8 cellular contexts compared by ENCODE assay signal in genomic region chrX:45767021-45767491, GRCh38.
DNase-seq lines count a peak whose midpoint lies in the region; ATAC-seq, FAIRE-seq and TF ChIP-seq lines count a peak whose summit lies in the region.

No MANE protein-coding gene starts in this region.

- peaks cover 51% of the 10 kb centered on the region for H3K4me1 Mint-ChIP-seq in CD14-positive monocyte

- TF ChIP-seq RAD21 in K562 (CRISPR knock-in tag; conservative IDR thresholded peaks at IDR 0.05 in 1 of 2, IDR thresholded peaks at IDR 0.05 in 1 of 2) = no peak

- TF ChIP-seq CTCF in CD14-positive monocyte (IDR thresholded peaks at IDR 0.05) = no peak
- TF ChIP-seq CTCF in K562 (IDR thresholded peaks at IDR 0.05 in 2 of 3, conservative IDR thresholded peaks at IDR 0.05 in 1 of 3; ENCODE audit: insufficient read depth in 2 of 3, low read depth in 1 of 3, low read length in 3 of 3) = no peak

- H3K27me3 ChIP-seq in HUES6 (ENCODE audit: control insufficient read depth, insufficient read depth, low read length) (no peaks in the 10 kb centered on the region), K562 (ENCODE audit: control insufficient read depth in 2 of 2, insufficient read depth in 2 of 2, low read length in 2 of 2) (no peaks in the 10 kb centered on the region), muscle layer of duodenum (ENCODE audit: low read depth, low read length) (no peaks in the 10 kb centered on the region)

- CTCF ChIA-PET in K562 (lab: Yijun Ruan, JAX; ENCODE audit: low intra/inter-chr PET ratio) = no interaction called here

- no TSS peak for BruUV-seq in K562 (replicated peaks; lab: Mats Ljungman, UMichigan)

- in situ Hi-C loops in K562 (cut with MboI) = no loop called here

- H3K4me2 ChIP-seq in K562 (ENCODE audit: insufficient read depth, low read length) = 0 out of 2 replicates have a peak overlapping the region, but pooled peaks have one; percentile 8

- no peak for FAIRE-seq in K562 (lab: Jason Lieb, UNC)

- peaks cover 0 to 2% (median 0%) of the 10 kb centered on the region in 7 donors for H3K9me3 Mint-ChIP-seq in CD14-positive monocyte

- peaks cover 0 to 36% (median 0%) of the 10 kb centered on the region in 3 donors for H3K27me3 Mint-ChIP-seq in CD14-positive monocyte (ENCODE audit: low read depth in 3 of 3)

- TF ChIP-seq POLR2A in K562 (conservative IDR thresholded peaks at IDR 0.05) = no peak
- TF ChIP-seq POLR2A in GM18505 (IDR thresholded peaks at IDR 0.05; ENCODE audit: borderline replicate concordance, extremely low read depth, insufficient read depth, insufficient read length) = no peak

- H3K27ac Mint-ChIP-seq in CD14-positive monocyte = peak overlapping the region; percentile 88 to 95 (median 92)

- peaks cover 38% of the 10 kb centered on the region for H3K4me1 ChIP-seq in HUES6 (ENCODE audit: control insufficient read depth, insufficient read depth, low read length)
- H3K4me1 ChIP-seq in K562 (replicated peaks in 1 of 2; ENCODE audit: control insufficient read depth in 2 of 2, insufficient read depth in 2 of 2, low read length in 2 of 2) = no peaks in the 10 kb centered on the region; a peak in 2 of 5 replicates
- H3K4me1 ChIP-seq in muscle layer of duodenum (ENCODE audit: control insufficient read depth in 1 of 2, insufficient read depth in 2 of 2, low read length in 2 of 2) = peaks cover 0 to 6% of the 10 kb centered on the region in 2 donors

- ATAC-seq in K562 = peak; percentile 25; the same call in 2 of the 3 replicates
- no peak for ATAC-seq in GM21381 (IDR thresholded peaks at IDR 0.05; ENCODE audit: unreplicated experiment)
- no peak for ATAC-seq in HG03196 (IDR thresholded peaks at IDR 0.05; ENCODE audit: unreplicated experiment)
- no peak for ATAC-seq in GM18505 (IDR thresholded peaks at IDR 0.05; ENCODE audit: unreplicated experiment)

- no peak for DNase-seq in CD14-positive monocyte (ENCODE audit: low spot score)
- DNase-seq in K562 (ENCODE audit: extremely low read depth in 1 of 4, low spot score in 3 of 4) = no peak
- no peak for DNase-seq in putamen (ENCODE audit: low spot score)

- H3K36me3 ChIP-seq in HUES6 (ENCODE audit: control insufficient read depth, insufficient read depth, low read length) (peaks cover 31% of the 10 kb centered on the region), K562 (ENCODE audit: control insufficient read depth, insufficient read depth, low read length) (no peaks in the 10 kb centered on the region), muscle layer of duodenum (ENCODE audit: control insufficient read depth in 1 of 2, insufficient read depth in 2 of 2, low read length in 2 of 2) (peaks cover 0 to 13% of the 10 kb centered on the region in 2 donors)

- no peak overlapping the region for H3K4me3 ChIP-seq in HUES6 (ENCODE audit: low read depth, low read length)
- peak overlapping the region; percentile 10; the same call in 1 of the 2 replicates for H3K4me3 ChIP-seq in K562
- H3K4me3 ChIP-seq in muscle layer of duodenum (ENCODE audit: low read depth in 1 of 2, low read length in 2 of 2) = peak overlapping the region; percentile 51 to 70

- POLR2A ChIA-PET in K562 (lab: Yijun Ruan, JAX) = no interaction called here

- no peak for TF ChIP-seq EP300 in K562 (IDR thresholded peaks at IDR 0.05; ENCODE audit: low read length)

- H3K9me3 ChIP-seq in HUES6 (ENCODE audit: control insufficient read depth, insufficient read depth, low read depth, low read length) (no peaks in the 10 kb centered on the region), K562 (replicated peaks; ENCODE audit: control insufficient read depth, insufficient read depth, low read depth, low read length) (no peaks in the 10 kb centered on the region), muscle layer of duodenum (ENCODE audit: control insufficient read depth in 1 of 2, low read length in 2 of 2) (no peaks in the 10 kb centered on the region)

- H3K9me1 ChIP-seq in K562 (ENCODE audit: control insufficient read depth, insufficient read depth, low read length) = no peaks in the 10 kb centered on the region

- H3K4me3 Mint-ChIP-seq in CD14-positive monocyte = peak overlapping the region; percentile 71 to 89

- H3K36me3 Mint-ChIP-seq in CD14-positive monocyte = peaks cover under 1 to 2% of the 10 kb centered on the region in 2 donors

- H4K20me1 ChIP-seq in K562 (replicated peaks; ENCODE audit: control insufficient read depth, insufficient read depth, low read length) = no peaks in the 10 kb centered on the region

- H2AFZ ChIP-seq in K562 (ENCODE audit: low read depth, low read length) = no peak overlapping the region

- H3K27ac ChIP-seq in HUES6 (ENCODE audit: low read depth, low read length) = 0 out of 2 replicates have a peak overlapping the region, but pooled peaks have one; percentile 8
- no peak overlapping the region for H3K27ac ChIP-seq in K562 (ENCODE audit: extremely low read depth, low read depth, low read length)
- H3K27ac ChIP-seq in muscle layer of duodenum (ENCODE audit: low read length) = peak overlapping the region; percentile 75

- H3K79me2 ChIP-seq in K562 (ENCODE audit: control insufficient read depth, insufficient read depth, low read length) = peaks cover 26% of the 10 kb centered on the region

- 0% methylated on average over 3 of the region's 3 CpGs for WGBS in K562 (ENCODE audit: insufficient coverage, low coverage, missing lambda C conversion rate)

- H3K9ac ChIP-seq in HUES6 (ENCODE audit: low read length) = no peak overlapping the region
- H3K9ac ChIP-seq in K562 (ENCODE audit: insufficient read depth in 1 of 2, low read depth in 2 of 2, low read length in 2 of 2) = no peak overlapping the region; a peak in 1 of 4 replicates

- intact Hi-C loops in CD14-positive monocyte (cut with micrococcal nuclease) (no loop called here), K562 (cut with micrococcal nuclease) (no loop called here)

TF ChIP-seq in K562, 482 proteins besides CTCF, POLR2A, EP300 and RAD21:
- TF ChIP-seq RFX1 (IDR thresholded peaks at IDR 0.05) = peak; percentile 74
- TF ChIP-seq RBBP5 (IDR thresholded peaks at IDR 0.05; ENCODE audit: borderline replicate concordance, insufficient read depth, low read length, poor library complexity, severe bottlenecking) = no peak
